ENCODE assay signal across 22 cellular contexts in the genomic region with DNA sequence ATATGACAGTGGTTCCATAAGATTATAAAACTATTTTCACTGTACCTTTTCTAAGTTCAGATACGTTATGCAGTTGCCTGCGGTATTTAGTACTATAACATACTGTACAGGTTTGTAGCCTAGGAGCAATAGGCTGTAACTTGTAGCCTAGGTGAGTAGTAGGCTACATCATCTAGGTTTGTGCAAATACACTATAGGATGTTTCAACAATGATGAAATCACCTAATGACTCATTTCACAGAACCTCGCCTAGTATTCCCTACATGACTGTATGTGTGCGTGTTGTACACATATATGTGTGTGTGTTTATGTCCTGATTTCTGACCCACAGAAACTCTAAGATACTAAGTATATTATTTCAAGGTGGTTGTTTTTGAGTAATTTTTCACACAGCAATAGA.
DNase-seq lines count a peak whose midpoint lies in the region; ATAC-seq and TF ChIP-seq lines count a peak whose summit lies in the region.
"Had no signal": no experiment of that assay in that cellular context is flagged by ENCODE, and none has a peak within 500 bp of the region (broad histone marks: within the 10 kb centered on the region; RNA-seq: fewer than 3 reads in every experiment).

No MANE protein-coding gene starts in this region.

- ATAC-seq in GM21825 (IDR thresholded peaks at IDR 0.05; ENCODE audit: unreplicated experiment) (no peak), GM21723 (IDR thresholded peaks at IDR 0.05; ENCODE audit: unreplicated experiment) (no peak)
- ATAC-seq: stimulated activated memory B cell treated with anti-CD40 and anti-IgM and Interleukin-4, amounts not matched to agents 10 μg/mL and 1 μg/mL and 100 μg/mL, for 72 hours had no signal

- H3K9me3 ChIP-seq in breast epithelium (no peaks in the 10 kb centered on the region), hepatocyte (ENCODE audit: low read depth) (no peaks in the 10 kb centered on the region)
- H3K9me3 ChIP-seq: colonic mucosa, tibial nerve had no signal

- no peaks in the 10 kb centered on the region for H3K4me1 ChIP-seq in breast epithelium
- peaks cover 15% of the 10 kb centered on the region for H3K4me1 ChIP-seq in hepatocyte (ENCODE audit: insufficient read depth)
- H3K4me1 ChIP-seq: colonic mucosa had no signal

- intact Hi-C loops in MCF 10A (cut with micrococcal nuclease) (no loop called here), breast epithelium (cut with DNase I; ENCODE audit: low total_unique reads) (no loop called here)

- DNase-seq in MCF 10A (ENCODE audit: unreplicated experiment) (peak; percentile 81), breast epithelium (ENCODE audit: low spot score in 2 of 2) (no peak), RWPE1 (ENCODE audit: low spot score) (peak; percentile 74), hepatocyte (ENCODE audit: low spot score) (peak; percentile 27), SW 1271 (lab: John Stamatoyannopoulos, UW) (no peak), HuH-7.5 (ENCODE audit: low spot score) (no peak)
- DNase-seq: activated CD4-positive, CD25-positive, alpha-beta regulatory T cell treated with anti-CD3 and anti-CD28 coated beads, Interleukin-2, amount 50 U/mL, for 72 hours; activated naive CD4-positive, alpha-beta T cell treated with Interleukin-2 at 50 U/mL for 16 hours; CD4-positive, CD25-positive, alpha-beta regulatory T cell; colonic mucosa; DMS153; foreskin fibroblast; left cardiac atrium; midbrain; NCI-H1105; NCI-H524 treated with DMSO at 0.1 percent for 48 hours; T-helper 9 cell had no signal

- no TSS peak for BruUV-seq in MCF 10A (replicated peaks; lab: Mats Ljungman, UMichigan)

- POLR2A ChIA-PET in MCF 10A (lab: Yijun Ruan, JAX) (no interaction called here), RWPE1 (lab: Yijun Ruan, JAX; ENCODE audit: low non-redundant PET) (no interaction called here)

- H3K27ac ChIP-seq in breast epithelium (no peak overlapping the region), RWPE1 (no peak overlapping the region), hepatocyte (peak overlapping the region; percentile 65)
- H3K27ac ChIP-seq: colonic mucosa, SK-N-MC, tibial nerve had no signal

- no peak for TF ChIP-seq CTCF in MCF 10A (IDR thresholded peaks at IDR 0.05; ENCODE audit: unreplicated experiment)
- TF ChIP-seq CTCF in breast epithelium (IDR thresholded peaks at IDR 0.05) = no peak
- TF ChIP-seq CTCF in RWPE1 (conservative IDR thresholded peaks at IDR 0.05; ENCODE audit: low read depth) = no peak
- no peak for TF ChIP-seq CTCF in hepatocyte (IDR thresholded peaks at IDR 0.05; ENCODE audit: poor library complexity)

- no peaks in the 10 kb centered on the region for H3K79me2 ChIP-seq in hepatocyte

- no peak overlapping the region for H3K4me2 ChIP-seq in hepatocyte

- peaks cover 2% of the 10 kb centered on the region for H3K27me3 Mint-ChIP-seq in MCF 10A (ENCODE audit: insufficient read depth, unreplicated experiment)

- H3K9me3 Mint-ChIP-seq in MCF 10A (ENCODE audit: unreplicated experiment) = no peaks in the 10 kb centered on the region
- H3K9me3 Mint-ChIP-seq: CD4-positive, CD25-positive, alpha-beta regulatory T cell; stimulated activated memory B cell treated with anti-CD40 and anti-IgM and Interleukin-4, amounts not matched to agents 10 μg/mL and 1 μg/mL and 100 μg/mL, for 72 hours had no signal

- no peaks in the 10 kb centered on the region for H3K9me2 ChIP-seq in hepatocyte (replicated peaks; ENCODE audit: insufficient read depth)

- H3K36me3 Mint-ChIP-seq in MCF 10A (ENCODE audit: insufficient read depth, unreplicated experiment) = no peaks in the 10 kb centered on the region
- H3K36me3 Mint-ChIP-seq: CD4-positive, CD25-positive, alpha-beta regulatory T cell; stimulated activated memory B cell treated with anti-CD40 and anti-IgM and Interleukin-4, amounts not matched to agents 10 μg/mL and 1 μg/mL and 100 μg/mL, for 72 hours had no signal

- no peaks in the 10 kb centered on the region for H3K36me3 ChIP-seq in breast epithelium
- no peaks in the 10 kb centered on the region for H3K36me3 ChIP-seq in hepatocyte (replicated peaks; ENCODE audit: insufficient read depth, low read depth)
- H3K36me3 ChIP-seq: colonic mucosa, tibial nerve had no signal

- no peak overlapping the region for H2AFZ ChIP-seq in hepatocyte

- H3K27ac Mint-ChIP-seq in MCF 10A (ENCODE audit: low read depth, unreplicated experiment) = no peak overlapping the region
- H3K27ac Mint-ChIP-seq: CD4-positive, CD25-positive, alpha-beta regulatory T cell; stimulated activated memory B cell treated with anti-CD40 and anti-IgM and Interleukin-4, amounts not matched to agents 10 μg/mL and 1 μg/mL and 100 μg/mL, for 72 hours had no signal

- H3K4me3 ChIP-seq in breast epithelium = no peak overlapping the region
- no peak overlapping the region for H3K4me3 ChIP-seq in hepatocyte
- H3K4me3 ChIP-seq: colonic mucosa, SK-N-MC, tibial nerve had no signal

- TF ChIP-seq POLR2A in breast epithelium (IDR thresholded peaks at IDR 0.05) = no peak

- WGBS in hepatocyte (ENCODE audit: low lambda C conversion rate, missing lambda C conversion rate) = 45% methylated on average over 4 of the region's 4 CpGs

- H3K4me1 Mint-ChIP-seq in MCF 10A (ENCODE audit: insufficient read depth, unreplicated experiment) = no peaks in the 10 kb centered on the region
- H3K4me1 Mint-ChIP-seq: stimulated activated memory B cell treated with anti-CD40 and anti-IgM and Interleukin-4, amounts not matched to agents 10 μg/mL and 1 μg/mL and 100 μg/mL, for 72 hours had no signal

- H3K4me3 Mint-ChIP-seq in MCF 10A (ENCODE audit: unreplicated experiment) = no peak overlapping the region
- H3K4me3 Mint-ChIP-seq: CD4-positive, CD25-positive, alpha-beta regulatory T cell; stimulated activated memory B cell treated with anti-CD40 and anti-IgM and Interleukin-4, amounts not matched to agents 10 μg/mL and 1 μg/mL and 100 μg/mL, for 72 hours had no signal

- H3K27me3 ChIP-seq in breast epithelium = no peaks in the 10 kb centered on the region
- no peaks in the 10 kb centered on the region for H3K27me3 ChIP-seq in hepatocyte
- H3K27me3 ChIP-seq: colonic mucosa, tibial nerve had no signal

- H4K20me1 ChIP-seq in hepatocyte (ENCODE audit: insufficient read depth, poor library complexity, severe bottlenecking) = no peaks in the 10 kb centered on the region

- CTCF ChIA-PET in MCF 10A (lab: Yijun Ruan, JAX) = interaction anchor here (0.7 to 1.0 kb wide), 3 partner anchors 18 to 74 kb away, joined by 3 to 5 read pairs (median 5); no protein-coding TSS in a partner anchor
- CTCF ChIA-PET in RWPE1 (lab: Yijun Ruan, JAX) = no interaction called here

Comparison
In these comparisons a context has a peak if more than half of its experiments do, and no peak if none do; other contexts are left out.
1. DNase-seq: peak in MCF 10A (single experiment), RWPE1 (single experiment) and hepatocyte (single experiment); none in breast epithelium (0 of 2), SW 1271 (0 of 2) and HuH-7.5 (single experiment).